In the genomic region with DNA sequence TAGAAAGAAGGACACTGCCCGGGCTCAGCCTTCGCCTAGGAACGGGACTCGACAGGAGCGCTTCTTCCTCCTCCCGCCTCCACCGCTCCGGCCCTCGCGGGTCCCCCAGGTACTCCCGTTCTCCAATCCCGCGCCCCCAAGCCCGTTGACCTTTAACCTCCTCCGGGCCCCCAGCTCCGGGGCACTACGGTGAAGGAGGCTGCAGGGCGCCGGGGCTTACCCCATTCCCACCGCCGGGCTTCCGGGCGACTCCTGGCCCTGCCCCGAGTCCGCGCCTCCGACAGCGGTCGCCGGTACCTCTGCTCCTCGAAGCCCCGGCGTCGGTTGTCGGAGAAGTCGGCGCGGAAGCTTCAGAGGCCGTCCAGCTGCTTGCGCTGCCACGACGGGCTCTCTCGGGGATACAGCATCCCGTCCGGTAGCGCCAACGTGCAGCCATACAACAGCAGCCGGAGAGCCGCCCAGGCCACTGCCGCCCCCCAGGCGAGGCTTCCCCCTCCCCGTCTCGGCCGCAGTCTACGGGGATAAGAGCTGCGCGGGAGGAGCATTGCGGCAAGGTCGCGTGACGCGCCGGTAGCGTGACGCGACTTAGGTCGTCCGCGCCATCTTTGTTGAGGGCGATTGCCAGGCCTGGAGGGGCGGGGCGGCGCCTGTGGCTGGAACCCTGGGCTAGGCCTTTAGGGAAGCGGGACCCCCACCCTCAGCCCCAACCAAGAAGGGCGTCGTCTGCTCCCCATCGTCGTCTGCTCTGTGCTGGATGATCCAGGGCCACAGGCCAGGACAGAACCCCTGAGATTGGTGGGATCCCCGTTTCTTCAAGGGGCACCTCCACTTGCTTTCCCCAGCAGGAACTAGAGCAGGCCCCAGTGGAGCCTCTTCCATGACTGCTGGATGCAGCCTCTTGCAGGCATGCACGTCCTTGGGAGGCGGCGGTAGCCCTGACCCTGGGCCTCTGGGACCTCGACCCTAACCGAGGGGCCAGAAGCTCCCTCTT, we compare ENCODE assay signal across 8 cellular contexts.
DNase-seq lines count a peak whose midpoint lies in the region; ATAC-seq lines count a peak whose summit lies in the region.

No MANE protein-coding gene starts in this region.

- peak; percentile 65 for ATAC-seq in HG03280 (IDR thresholded peaks at IDR 0.05; ENCODE audit: unreplicated experiment)

- DNase-seq in SIG-M5 treated with dmso at 0.1 percent for 504 hours (lab: John Stamatoyannopoulos, UW; ENCODE audit: unreplicated experiment) (peak; percentile 71), SIG-M5 (lab: John Stamatoyannopoulos, UW) (no peak), NCI-H526 (lab: John Stamatoyannopoulos, UW) (peak; percentile 38 to 87), dedifferentiated amniotic fluid mesenchymal stem cell (ENCODE audit: extremely low spot score) (peak; percentile 66), left kidney (ENCODE audit: low read depth, low spot score) (peak; percentile 94)
- DNase-seq in activated CD4-positive, alpha-beta T cell treated with anti-CD3 and anti-CD28 coated beads, Interleukin-2, amount 50 U/mL, for 1 hour = peak; percentile 78
- peak; percentile 71 to 74 for DNase-seq in stimulated activated CD4-positive, alpha-beta T cell treated with anti-CD3 and anti-CD28 coated beads, Interleukin-1b, Interleukin-23, amount 100 ng/mL, for 4 hours (ENCODE audit: low read depth in 2 of 2)
